Comparison of ENCODE assay signal across 9 cellular contexts in the genomic region with DNA sequence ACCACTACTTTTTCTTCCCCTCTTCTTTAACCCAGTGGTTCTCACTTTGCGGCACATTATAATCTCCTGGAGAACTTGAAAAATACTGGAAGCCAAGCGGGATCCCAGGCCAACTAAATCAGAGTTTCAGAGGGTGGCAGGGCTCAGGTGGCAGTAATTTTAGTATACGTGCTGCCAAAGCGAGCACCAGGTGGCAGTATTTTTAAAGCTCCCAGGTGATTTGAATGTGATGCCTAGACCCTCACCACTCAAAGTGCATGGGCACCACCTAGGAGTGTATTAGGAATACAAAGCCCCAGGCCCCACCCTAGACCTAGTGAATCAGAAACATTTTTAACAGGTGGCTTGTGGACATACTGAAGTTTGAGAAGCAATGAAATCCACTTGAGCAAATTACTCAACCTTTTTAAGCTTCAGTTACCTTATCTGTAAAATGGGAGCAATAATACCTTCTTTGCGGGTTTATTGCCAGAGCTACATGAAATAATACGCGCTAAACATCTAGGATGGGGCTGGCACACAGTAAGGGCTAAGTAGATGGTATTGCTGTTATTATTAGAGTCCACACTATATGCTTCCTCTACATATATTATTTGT.
DNase-seq lines count a peak whose midpoint lies in the region; ATAC-seq and TF ChIP-seq lines count a peak whose summit lies in the region.
"Had no signal": no experiment of that assay in that cellular context is flagged by ENCODE, and none has a peak within 500 bp of the region (broad histone marks: within the 10 kb centered on the region; RNA-seq: fewer than 3 reads in every experiment).

No MANE protein-coding gene starts in this region.

- H3K4me3 ChIP-seq in astrocyte of the cerebellum (ENCODE audit: low read depth, low read length) (no peak overlapping the region), retinal pigment epithelial cell (ENCODE audit: low read length) (no peak overlapping the region)
- H3K4me3 ChIP-seq: SJSA1 had no signal

- no peak for ATAC-seq in stimulated activated effector memory CD8-positive, alpha-beta T cell treated with anti-CD3 and anti-CD28 coated beads, Interleukin-12 subunit alpha, Interleukin-12 subunit beta, amount 100 ng/mL, for 72 hours
- ATAC-seq in HG02588 (IDR thresholded peaks at IDR 0.05; ENCODE audit: unreplicated experiment), result no peak
- no peak for ATAC-seq in GM18858 (IDR thresholded peaks at IDR 0.05; ENCODE audit: unreplicated experiment)

- TF ChIP-seq CTCF in astrocyte of the cerebellum (IDR thresholded peaks at IDR 0.05; ENCODE audit: low read depth, low read length, missing control alignments), result peak; percentile 42
- peak; percentile 49 for TF ChIP-seq CTCF in retinal pigment epithelial cell (conservative IDR thresholded peaks at IDR 0.05; ENCODE audit: low read depth, low read length)

- DNase-seq in activated naive CD4-positive, alpha-beta T cell treated with Interleukin-2 at 50 U/mL for 16 hours, result peak; percentile 4
- DNase-seq in activated naive CD4-positive, alpha-beta T cell (lab: John Stamatoyannopoulos, UW), result no peak
- DNase-seq in NCI-H1694 treated with DMSO at 0.1 percent for 48 hours (lab: John Stamatoyannopoulos, UW) (peak; percentile 26), astrocyte of the cerebellum (ENCODE audit: low read depth) (no peak), retinal pigment epithelial cell (ENCODE audit: low read depth) (no peak)
- DNase-seq in stimulated activated effector memory CD8-positive, alpha-beta T cell treated with anti-CD3 and anti-CD28 coated beads, Interleukin-12 subunit alpha, Interleukin-12 subunit beta, amount 100 ng/mL, for 72 hours (ENCODE audit: low spot score in 2 of 2), result no peak

- H3K27ac Mint-ChIP-seq in stimulated activated effector memory CD8-positive, alpha-beta T cell treated with anti-CD3 and anti-CD28 coated beads, Interleukin-12 subunit alpha, Interleukin-12 subunit beta, amount 100 ng/mL, for 72 hours, result no peak overlapping the region

- in situ Hi-C loops in astrocyte of the cerebellum (cut with HindIII; ENCODE audit: low sequenced_read_pairs), result no loop called here

- no peaks in the 10 kb centered on the region for H3K9me3 Mint-ChIP-seq in stimulated activated effector memory CD8-positive, alpha-beta T cell treated with anti-CD3 and anti-CD28 coated beads, Interleukin-12 subunit alpha, Interleukin-12 subunit beta, amount 100 ng/mL, for 72 hours

- no peak overlapping the region for H3K4me3 Mint-ChIP-seq in stimulated activated effector memory CD8-positive, alpha-beta T cell treated with anti-CD3 and anti-CD28 coated beads, Interleukin-12 subunit alpha, Interleukin-12 subunit beta, amount 100 ng/mL, for 72 hours

- no peaks in the 10 kb centered on the region for H3K36me3 Mint-ChIP-seq in stimulated activated effector memory CD8-positive, alpha-beta T cell treated with anti-CD3 and anti-CD28 coated beads, Interleukin-12 subunit alpha, Interleukin-12 subunit beta, amount 100 ng/mL, for 72 hours

- H3K4me1 Mint-ChIP-seq in stimulated activated effector memory CD8-positive, alpha-beta T cell treated with anti-CD3 and anti-CD28 coated beads, Interleukin-12 subunit alpha, Interleukin-12 subunit beta, amount 100 ng/mL, for 72 hours, result no peaks in the 10 kb centered on the region

Comparison
In these comparisons a context has a peak if more than half of its experiments do, and no peak if none do; other contexts are left out.
1. DNase-seq: peak in activated naive CD4-positive, alpha-beta T cell treated with Interleukin-2 at 50 U/mL for 16 hours (single experiment) and NCI-H1694 treated with DMSO at 0.1 percent for 48 hours (single experiment); none in activated naive CD4-positive, alpha-beta T cell (0 of 4), astrocyte of the cerebellum (single experiment), retinal pigment epithelial cell (single experiment) and stimulated activated effector memory CD8-positive, alpha-beta T cell treated with anti-CD3 and anti-CD28 coated beads, Interleukin-12 subunit alpha, Interleukin-12 subunit beta, amount 100 ng/mL, for 72 hours (0 of 2).